17 cellular contexts compared by ENCODE assay signal in the genomic region with DNA sequence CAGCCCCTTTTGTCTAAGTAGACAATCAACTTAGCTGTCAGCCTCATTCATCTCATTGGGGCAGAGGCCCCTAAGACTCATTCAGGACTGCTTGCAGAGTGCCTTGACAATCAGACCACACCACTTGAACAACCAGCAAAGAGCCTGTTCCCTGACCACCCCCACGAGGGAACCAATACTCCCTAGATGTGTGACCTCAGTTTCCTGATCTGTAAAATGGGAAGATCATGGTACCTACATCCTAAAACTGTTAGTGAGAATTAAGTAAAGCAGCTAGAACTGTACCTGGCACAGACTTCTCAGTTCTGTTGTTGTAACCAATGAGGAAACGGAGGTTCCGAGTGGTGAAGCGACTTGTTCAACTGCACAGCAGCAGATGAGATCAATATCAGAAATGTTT.
DNase-seq lines count a peak whose midpoint lies in the region; ATAC-seq, FAIRE-seq and TF ChIP-seq lines count a peak whose summit lies in the region.
"Had no signal": no experiment of that assay in that cellular context is flagged by ENCODE, and none has a peak within 500 bp of the region (broad histone marks: within the 10 kb centered on the region; RNA-seq: fewer than 3 reads in every experiment).

No MANE protein-coding gene starts in this region.

- no peak overlapping the region for H3K4me3 Mint-ChIP-seq in stimulated activated naive CD8-positive, alpha-beta T cell treated with anti-CD3 and anti-CD28 coated beads, Interleukin-15, Interleukin-2, amounts not matched to agents 100 ng/mL and 50 ng/mL, for 24 hours
- H3K4me3 Mint-ChIP-seq in stimulated activated naive CD8-positive, alpha-beta T cell treated with anti-CD3 and anti-CD28 coated beads, Interleukin-15, amount 100 ng/mL, for 72 hours: no peak overlapping the region
- H3K4me3 Mint-ChIP-seq in effector memory CD8-positive, alpha-beta T cell: peak overlapping the region; percentile 29 to 52
- peak overlapping the region; percentile 9 for H3K4me3 Mint-ChIP-seq in type B pancreatic cell
- H3K4me3 Mint-ChIP-seq: H9 had no signal

- peaks cover 72% of the 10 kb centered on the region for H3K4me1 Mint-ChIP-seq in stimulated activated naive CD8-positive, alpha-beta T cell treated with anti-CD3 and anti-CD28 coated beads, Interleukin-15, Interleukin-2, amounts not matched to agents 100 ng/mL and 50 ng/mL, for 24 hours (ENCODE audit: low read depth)
- peaks cover 83% of the 10 kb centered on the region for H3K4me1 Mint-ChIP-seq in stimulated activated naive CD8-positive, alpha-beta T cell treated with anti-CD3 and anti-CD28 coated beads, Interleukin-15, amount 100 ng/mL, for 72 hours
- H3K4me1 Mint-ChIP-seq in effector memory CD8-positive, alpha-beta T cell (ENCODE audit: low read depth in 2 of 2): peaks cover 48 to 61% of the 10 kb centered on the region in 2 donors
- peaks cover 48% of the 10 kb centered on the region for H3K4me1 Mint-ChIP-seq in type B pancreatic cell (ENCODE audit: unreplicated experiment)

- DNase-seq in stimulated activated naive CD8-positive, alpha-beta T cell treated with anti-CD3 and anti-CD28 coated beads, Interleukin-15, amount 100 ng/mL, for 72 hours: no peak
- no peak for DNase-seq in GM19239 (ENCODE audit: insufficient read length, low spot score)
- no peak for DNase-seq in effector memory CD8-positive, alpha-beta T cell
- no peak for DNase-seq in type B pancreatic cell (ENCODE audit: extremely low spot score, unreplicated experiment)
- no peak for DNase-seq in Ammon's horn (ENCODE audit: low spot score)
- DNase-seq in NCI-H1417 treated with DMSO at 0.1 percent for 48 hours (lab: John Stamatoyannopoulos, UW): no peak
- no peak for DNase-seq in OCI-M2 (lab: John Stamatoyannopoulos, UW; ENCODE audit: unreplicated experiment)
- DNase-seq: EL, H9, MG63, NCI-H1092 treated with DMSO at 0.1 percent for 48 hours, NCI-H1694, NCI-H2107, NCI-H2227 treated with DMSO at 0.1 percent for 48 hours, NCI-H524, SHP77 had no signal

- ATAC-seq in stimulated activated naive CD8-positive, alpha-beta T cell treated with anti-CD3 and anti-CD28 coated beads, Interleukin-15, amount 100 ng/mL, for 72 hours: no peak
- no peak for ATAC-seq in effector memory CD8-positive, alpha-beta T cell (replicated peaks)

- TF ChIP-seq CTCF in type B pancreatic cell (conservative IDR thresholded peaks at IDR 0.05): no peak

- peak overlapping the region; percentile 45 for H3K27ac Mint-ChIP-seq in stimulated activated naive CD8-positive, alpha-beta T cell treated with anti-CD3 and anti-CD28 coated beads, Interleukin-15, Interleukin-2, amounts not matched to agents 100 ng/mL and 50 ng/mL, for 24 hours
- no peak overlapping the region for H3K27ac Mint-ChIP-seq in stimulated activated naive CD8-positive, alpha-beta T cell treated with anti-CD3 and anti-CD28 coated beads, Interleukin-15, amount 100 ng/mL, for 72 hours
- peak overlapping the region in 1 of 2 donors; percentile 84 for H3K27ac Mint-ChIP-seq in effector memory CD8-positive, alpha-beta T cell
- H3K27ac Mint-ChIP-seq in type B pancreatic cell: no peak overlapping the region
- H3K27ac Mint-ChIP-seq: H9 had no signal

- H3K27me3 Mint-ChIP-seq in stimulated activated naive CD8-positive, alpha-beta T cell treated with anti-CD3 and anti-CD28 coated beads, Interleukin-15, Interleukin-2, amounts not matched to agents 100 ng/mL and 50 ng/mL, for 24 hours: peaks cover 27% of the 10 kb centered on the region
- H3K27me3 Mint-ChIP-seq in stimulated activated naive CD8-positive, alpha-beta T cell treated with anti-CD3 and anti-CD28 coated beads, Interleukin-15, amount 100 ng/mL, for 72 hours: peaks cover 54% of the 10 kb centered on the region
- peaks cover 7 to 40% of the 10 kb centered on the region in 2 donors for H3K27me3 Mint-ChIP-seq in effector memory CD8-positive, alpha-beta T cell
- peaks cover 78% of the 10 kb centered on the region for H3K27me3 Mint-ChIP-seq in type B pancreatic cell

- no peaks in the 10 kb centered on the region for H3K9me3 Mint-ChIP-seq in stimulated activated naive CD8-positive, alpha-beta T cell treated with anti-CD3 and anti-CD28 coated beads, Interleukin-15, Interleukin-2, amounts not matched to agents 100 ng/mL and 50 ng/mL, for 24 hours
- H3K9me3 Mint-ChIP-seq in stimulated activated naive CD8-positive, alpha-beta T cell treated with anti-CD3 and anti-CD28 coated beads, Interleukin-15, amount 100 ng/mL, for 72 hours: no peaks in the 10 kb centered on the region
- no peaks in the 10 kb centered on the region for H3K9me3 Mint-ChIP-seq in effector memory CD8-positive, alpha-beta T cell
- H3K9me3 Mint-ChIP-seq in type B pancreatic cell: no peaks in the 10 kb centered on the region
- H3K9me3 Mint-ChIP-seq: H9 had no signal

- FAIRE-seq in GM19239 (lab: Jason Lieb, UNC): peak; percentile 53

- no peaks in the 10 kb centered on the region for H3K36me3 Mint-ChIP-seq in stimulated activated naive CD8-positive, alpha-beta T cell treated with anti-CD3 and anti-CD28 coated beads, Interleukin-15, Interleukin-2, amounts not matched to agents 100 ng/mL and 50 ng/mL, for 24 hours (ENCODE audit: low read depth)
- H3K36me3 Mint-ChIP-seq in effector memory CD8-positive, alpha-beta T cell (ENCODE audit: insufficient read depth): peaks cover 9% of the 10 kb centered on the region
- H3K36me3 Mint-ChIP-seq in type B pancreatic cell: no peaks in the 10 kb centered on the region

Comparison
In these comparisons a context has a peak if more than half of its experiments do, and no peak if none do; other contexts are left out.
1. H3K4me3 Mint-ChIP-seq: peak in effector memory CD8-positive, alpha-beta T cell (2 of 2) and type B pancreatic cell (single experiment); none in stimulated activated naive CD8-positive, alpha-beta T cell treated with anti-CD3 and anti-CD28 coated beads, Interleukin-15, Interleukin-2, amounts not matched to agents 100 ng/mL and 50 ng/mL, for 24 hours (single experiment) and stimulated activated naive CD8-positive, alpha-beta T cell treated with anti-CD3 and anti-CD28 coated beads, Interleukin-15, amount 100 ng/mL, for 72 hours (0 of 2).